Comparison of ENCODE assay signal across 17 cellular contexts in the genomic region with DNA sequence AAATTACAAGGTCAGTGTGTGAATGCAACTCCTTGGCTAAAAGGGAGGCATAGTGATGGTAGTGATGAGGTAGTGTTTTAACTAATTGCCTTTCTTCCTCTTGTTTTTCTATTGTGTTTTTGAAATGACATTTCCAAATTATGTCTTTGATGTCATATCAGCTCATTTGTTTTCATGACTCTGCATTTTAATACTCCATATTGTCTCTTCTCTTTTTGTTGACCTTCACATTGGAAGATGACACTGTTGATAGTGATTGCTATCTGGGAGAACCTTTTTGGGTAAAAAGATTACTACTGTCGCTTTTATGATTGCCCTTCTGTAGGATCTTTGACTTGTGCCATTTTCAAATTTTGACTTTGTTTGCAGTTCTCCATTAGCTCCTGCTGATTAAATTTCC. TPM values are rescaled to one million over a fixed set of nuclear protein-coding genes. Genes with fewer than 3 reads are reported as not detected.
A peak's percentile ranks its signal among the peaks of the same experiment; 100 is the strongest.
DNase-seq lines count a peak whose midpoint lies in the region; ATAC-seq and TF ChIP-seq lines count a peak whose summit lies in the region.
"Had no signal": no experiment of that assay in that cellular context is flagged by ENCODE, and none has a peak within 500 bp of the region (broad histone marks: within the 10 kb centered on the region; RNA-seq: fewer than 3 reads in every experiment).

No MANE protein-coding gene starts in this region.

- in situ Hi-C loops in mammary epithelial cell (cut with MboI; ENCODE audit: low sequenced_read_pairs in 2 of 2) = no loop called here

- peaks cover 49% of the 10 kb centered on the region for H3K36me3 Mint-ChIP-seq in activated CD4-positive, alpha-beta T cell treated with anti-CD3 and anti-CD28 coated beads for 36 hours (ENCODE audit: low read depth)

- no peak for TF ChIP-seq POLR2A in esophagus squamous epithelium (IDR thresholded peaks at IDR 0.05)

- H3K36me3 ChIP-seq in MM.1S (replicated peaks; ENCODE audit: insufficient read depth, low read length) (peaks cover 5% of the 10 kb centered on the region; the same call in 1 of the 2 replicates), mammary epithelial cell (ENCODE audit: insufficient read depth, low read length) (peaks cover 8% of the 10 kb centered on the region), neuron (ENCODE audit: insufficient read depth, low read length) (peaks cover 23% of the 10 kb centered on the region), esophagus squamous epithelium (peaks cover 0 to 36% (median 2%) of the 10 kb centered on the region in 3 donors)

- H3K9ac ChIP-seq in MM.1S (ENCODE audit: low read length) (no peak overlapping the region), mammary epithelial cell (ENCODE audit: insufficient read depth, low read length) (no peak overlapping the region)

- peak overlapping the region; percentile 55 for H3K27ac Mint-ChIP-seq in activated CD4-positive, alpha-beta T cell treated with anti-CD3 and anti-CD28 coated beads for 36 hours
- H3K27ac Mint-ChIP-seq: activated CD4-positive, alpha-beta T cell treated with anti-CD3 and anti-CD28 coated beads, Interleukin-2, amount 10 ng/mL, durations not matched to agents 7 days and 5 days had no signal

- H3K4me2 ChIP-seq in MM.1S (ENCODE audit: low read depth, low read length) = peak overlapping the region; percentile 87; the same call in 1 of the 2 replicates
- H3K4me2 ChIP-seq in mammary epithelial cell (ENCODE audit: insufficient read depth, low read depth, low read length) = peak overlapping the region; percentile 93

- WGBS in mammary epithelial cell (ENCODE audit: low coverage, missing lambda C conversion rate) = 100% methylated on average over 1 of the region's 1 CpG
- WGBS in esophagus squamous epithelium, 2 donors = 95 to 100% methylated on average over 1 of the region's 1 CpG

- dilution Hi-C loops in mammary epithelial cell (cut with HindIII; ENCODE audit: low sequenced_read_pairs) = loop anchor here (5.0 kb wide), 1 partner anchor 33 kb away; no protein-coding TSS in a partner anchor

- peaks cover 77% of the 10 kb centered on the region for H3K79me2 ChIP-seq in MM.1S (ENCODE audit: low read length)
- peaks cover 77% of the 10 kb centered on the region for H3K79me2 ChIP-seq in mammary epithelial cell (ENCODE audit: insufficient read depth, low read length)

- no peaks in the 10 kb centered on the region for H3K9me3 ChIP-seq in MM.1S (replicated peaks; ENCODE audit: insufficient read depth, low read length)
- no peaks in the 10 kb centered on the region for H3K9me3 ChIP-seq in mammary epithelial cell (replicated peaks; ENCODE audit: insufficient read depth, low read length)
- H3K9me3 ChIP-seq in neuron (ENCODE audit: low read length) = peaks cover 3% of the 10 kb centered on the region
- H3K9me3 ChIP-seq in esophagus squamous epithelium = no peaks in the 10 kb centered on the region
- H3K9me3 ChIP-seq: tibial artery had no signal

- peaks cover 4% of the 10 kb centered on the region; the same call in 1 of the 2 replicates for H4K20me1 ChIP-seq in MM.1S (ENCODE audit: insufficient read depth, low read length)
- H4K20me1 ChIP-seq in mammary epithelial cell (ENCODE audit: insufficient read depth, low read length) = no peaks in the 10 kb centered on the region

- H3K9me2 ChIP-seq in MM.1S (replicated peaks; ENCODE audit: insufficient read depth, low read length) = no peaks in the 10 kb centered on the region

- H3K27me3 Mint-ChIP-seq in activated CD4-positive, alpha-beta T cell treated with anti-CD3 and anti-CD28 coated beads for 36 hours = no peaks in the 10 kb centered on the region
- H3K27me3 Mint-ChIP-seq: activated CD4-positive, alpha-beta T cell treated with anti-CD3 and anti-CD28 coated beads, Interleukin-2, amount 10 ng/mL, durations not matched to agents 7 days and 5 days had no signal

- intact Hi-C loops in activated CD4-positive, alpha-beta T cell treated with anti-CD3 and anti-CD28 coated beads for 36 hours (cut with DNase I, micrococcal nuclease) = no loop called here
- intact Hi-C loops in mammary epithelial cell (cut with micrococcal nuclease) = no loop called here
- intact Hi-C loops in esophagus squamous epithelium (cut with DNase I) = no loop called here

- no TSS peak for BruUV-seq in mammary epithelial cell (replicated peaks; lab: Mats Ljungman, UMichigan)

- POLR2A ChIA-PET in activated CD4-positive, alpha-beta T cell treated with anti-CD3 and anti-CD28 coated beads for 36 hours (lab: Charles Lee) = no interaction called here

- no peak for DNase-seq in activated CD4-positive, alpha-beta T cell treated with anti-CD3 and anti-CD28 coated beads for 36 hours
- no peak for DNase-seq in activated CD4-positive, alpha-beta T cell treated with anti-CD3 and anti-CD28 coated beads, Interleukin-2, amount 50 U/mL, for 1 hour
- no peak for DNase-seq in MM.1S
- no peak for DNase-seq in mammary epithelial cell
- DNase-seq in esophagus squamous epithelium (lab: John Stamatoyannopoulos, UW) = no peak
- no peak for DNase-seq in NCI-H146 treated with DMSO at 0.1 percent for 48 hours (lab: John Stamatoyannopoulos, UW; ENCODE audit: unreplicated experiment)
- DNase-seq: activated CD4-positive, alpha-beta T cell treated with anti-CD3 and anti-CD28 coated beads, Interleukin-2, amount 10 ng/mL, durations not matched to agents 7 days and 5 days; activated naive CD4-positive, alpha-beta T cell; DMS53; hippocampal formation; NCI-H1048; stimulated activated CD4-positive, alpha-beta T cell treated with anti-CD3 and anti-CD28 coated beads, Interleukin-15, amount 100 ng/mL, for 24 hours; tibial artery had no signal

- TF ChIP-seq CTCF in MM.1S (IDR thresholded peaks at IDR 0.05; ENCODE audit: low read length) = no peak
- TF ChIP-seq CTCF in mammary epithelial cell (conservative IDR thresholded peaks at IDR 0.05 in 1 of 2, IDR thresholded peaks at IDR 0.05 in 1 of 2; ENCODE audit: extremely low read depth in 1 of 2, insufficient read depth in 1 of 2, low read depth in 1 of 2, low read length in 2 of 2) = no peak
- TF ChIP-seq CTCF in esophagus squamous epithelium (IDR thresholded peaks at IDR 0.05) = no peak

- H3K4me3 ChIP-seq in MM.1S (ENCODE audit: low read length) = no peak overlapping the region
- no peak overlapping the region for H3K4me3 ChIP-seq in mammary epithelial cell (replicated peaks in 1 of 3; ENCODE audit: insufficient read depth in 1 of 3, low read depth in 2 of 3, low read length in 3 of 3)
- peak overlapping the region; percentile 1 for H3K4me3 ChIP-seq in neuron (ENCODE audit: low read length)
- no peak overlapping the region for H3K4me3 ChIP-seq in esophagus squamous epithelium
- H3K4me3 ChIP-seq: tibial artery had no signal

- peaks cover 45% of the 10 kb centered on the region for H3K4me1 Mint-ChIP-seq in activated CD4-positive, alpha-beta T cell treated with anti-CD3 and anti-CD28 coated beads for 36 hours

- H3K9me3 Mint-ChIP-seq in activated CD4-positive, alpha-beta T cell treated with anti-CD3 and anti-CD28 coated beads for 36 hours (ENCODE audit: low read depth) = peaks cover 2% of the 10 kb centered on the region

- ATAC-seq in activated CD4-positive, alpha-beta T cell treated with anti-CD3 and anti-CD28 coated beads for 36 hours = no peak
- ATAC-seq in HG03457 (IDR thresholded peaks at IDR 0.05; ENCODE audit: unreplicated experiment) = no peak
- ATAC-seq: left lobe of liver, Panc1 had no signal

- H2AFZ ChIP-seq in MM.1S (ENCODE audit: low read length) (no peak overlapping the region), mammary epithelial cell (ENCODE audit: low read depth, low read length) (no peak overlapping the region), neuron (ENCODE audit: low read depth, low read length) (no peak overlapping the region)

- no peak overlapping the region for H3K27ac ChIP-seq in MM.1S (ENCODE audit: low read length)
- no peak overlapping the region for H3K27ac ChIP-seq in mammary epithelial cell (ENCODE audit: insufficient read depth, low read depth, low read length)
- no peak overlapping the region for H3K27ac ChIP-seq in esophagus squamous epithelium
- H3K27ac ChIP-seq: tibial artery had no signal

- H3K27me3 ChIP-seq in MM.1S (replicated peaks; ENCODE audit: insufficient read depth, low read length) (no peaks in the 10 kb centered on the region), mammary epithelial cell (ENCODE audit: insufficient read depth, low read length) (no peaks in the 10 kb centered on the region), neuron (ENCODE audit: insufficient read depth, low read length) (no peaks in the 10 kb centered on the region), esophagus squamous epithelium (no peaks in the 10 kb centered on the region)
- H3K27me3 ChIP-seq: tibial artery had no signal

- peaks cover 22% of the 10 kb centered on the region for H3K4me1 ChIP-seq in MM.1S (ENCODE audit: low read length)
- H3K4me1 ChIP-seq in mammary epithelial cell (ENCODE audit: insufficient read depth, low read length) = peaks cover 21% of the 10 kb centered on the region
- H3K4me1 ChIP-seq in neuron (ENCODE audit: insufficient read depth, low read length) = peaks cover 25% of the 10 kb centered on the region
- H3K4me1 ChIP-seq in esophagus squamous epithelium = peaks cover 13 to 60% (median 26%) of the 10 kb centered on the region in 3 donors

- 0 out of 2 replicates have a peak, but pooled peaks cover 3% of the 10 kb centered on the region for H3F3A ChIP-seq in MM.1S (ENCODE audit: insufficient read depth, low read length)

- CTCF ChIA-PET in activated CD4-positive, alpha-beta T cell treated with anti-CD3 and anti-CD28 coated beads for 36 hours (lab: Charles Lee) = interaction anchor here (0.6 kb wide), 1 partner anchor 739 kb away, joined by 3 read pairs; no protein-coding TSS in a partner anchor
- CTCF ChIA-PET in mammary epithelial cell (lab: Charles Lee; ENCODE audit: low non-redundant PET) = no interaction called here

- H3K4me3 Mint-ChIP-seq in activated CD4-positive, alpha-beta T cell treated with anti-CD3 and anti-CD28 coated beads for 36 hours = peak overlapping the region; percentile 99
- H3K4me3 Mint-ChIP-seq: activated CD4-positive, alpha-beta T cell treated with anti-CD3 and anti-CD28 coated beads, Interleukin-2, amount 10 ng/mL, durations not matched to agents 7 days and 5 days had no signal

RNA-seq across cellular contexts. Expression of gene GIGYF2, which starts 3.0 kb away (rescaled TPM):
- 10 to 100 TPM; 51.1 to 51.9 TPM for total RNA-seq in activated CD4-positive, alpha-beta T cell treated with anti-CD3 and anti-CD28 coated beads for 36 hours
- total RNA-seq in mammary epithelial cell = 10 to 100 TPM; 45.3 to 52.2 TPM
- polyA plus RNA-seq in mammary epithelial cell = 22.4 TPM
- 73.7 TPM for polyA minus RNA-seq in mammary epithelial cell
- 10 to 100 TPM; 48.7 to 79.0 (median 62.0) TPM for total RNA-seq in esophagus squamous epithelium
